Comparison of ENCODE assay signal across 8 cellular contexts in genomic region chr3:182979719-182980191, GRCh38. TPM values are rescaled to one million over a fixed set of nuclear protein-coding genes. Genes with fewer than 3 reads are reported as not detected.
A peak's percentile ranks its signal among the peaks of the same experiment; 100 is the strongest.
DNase-seq lines count a peak whose midpoint lies in the region; ATAC-seq and TF ChIP-seq lines count a peak whose summit lies in the region.

No MANE protein-coding gene starts in this region.

- no peak for TF ChIP-seq CTCF in lung (IDR thresholded peaks at IDR 0.05; ENCODE audit: control extremely low read depth, extremely low read depth)
- no peak for TF ChIP-seq CTCF in testis (IDR thresholded peaks at IDR 0.05)

- peak overlapping the region; percentile 87 for H3K4me3 ChIP-seq in HUES6 (ENCODE audit: low read depth, low read length)
- peak overlapping the region; percentile 82 to 89 for H3K4me3 ChIP-seq in duodenal mucosa (ENCODE audit: low read depth in 1 of 2, low read length in 2 of 2)
- H3K4me3 ChIP-seq in lung: peak overlapping the region; percentile 90
- H3K4me3 ChIP-seq in testis: peak overlapping the region; percentile 92 to 93

- H3K27me3 ChIP-seq in HUES6 (ENCODE audit: control insufficient read depth, insufficient read depth, low read length) (no peaks in the 10 kb centered on the region), duodenal mucosa (ENCODE audit: control insufficient read depth in 1 of 2, insufficient read depth in 2 of 2, low read length in 2 of 2) (no peaks in the 10 kb centered on the region), lung (ENCODE audit: control insufficient read depth, insufficient read depth) (no peaks in the 10 kb centered on the region), testis (no peaks in the 10 kb centered on the region)

- 0% methylated on average over 15 to 29 of the region's 29 CpGs for WGBS in lung, 2 donors
- 2 to 3% methylated on average over 18 to 26 of the region's 29 CpGs for WGBS in testis, 2 donors

- H3K9me3 ChIP-seq in HUES6 (ENCODE audit: control insufficient read depth, insufficient read depth, low read depth, low read length) (no peaks in the 10 kb centered on the region), duodenal mucosa (ENCODE audit: control insufficient read depth in 1 of 2, low read length in 2 of 2) (no peaks in the 10 kb centered on the region), lung (ENCODE audit: control insufficient read depth in 2 of 2, insufficient read depth in 1 of 2, low read length in 1 of 2) (no peaks in the 10 kb centered on the region), testis (no peaks in the 10 kb centered on the region)

- peak; percentile 27 for ATAC-seq in GM21367 (IDR thresholded peaks at IDR 0.05; ENCODE audit: unreplicated experiment)
- ATAC-seq in lung (ENCODE audit: insufficient read depth, low FRiP score): peak; percentile 9

- H3K4me1 ChIP-seq in HUES6 (ENCODE audit: control insufficient read depth, insufficient read depth, low read length) (peaks cover 28% of the 10 kb centered on the region), duodenal mucosa (ENCODE audit: control insufficient read depth in 1 of 2, insufficient read depth in 2 of 2, low read length in 2 of 2) (peaks cover 15 to 19% of the 10 kb centered on the region in 2 donors), lung (ENCODE audit: control insufficient read depth in 2 of 2, insufficient read depth in 2 of 2, low read length in 2 of 2) (peaks cover 3 to 6% of the 10 kb centered on the region in 2 donors), testis (peaks cover 9% of the 10 kb centered on the region)

- TF ChIP-seq POLR2A in testis (IDR thresholded peaks at IDR 0.05): no peak

- DNase-seq in COR-L47 (lab: John Stamatoyannopoulos, UW) (peak; percentile 47), SW480 (ENCODE audit: low spot score) (peak; percentile 46), lung (ENCODE audit: low spot score) (no peak), testis (peak; percentile 39), superior temporal gyrus (ENCODE audit: extremely low spot score) (no peak)

- intact Hi-C loops in testis (cut with DNase I; ENCODE audit: low total_unique reads): no loop called here

- H3K36me3 ChIP-seq in HUES6 (ENCODE audit: control insufficient read depth, insufficient read depth, low read length) (no peaks in the 10 kb centered on the region), duodenal mucosa (ENCODE audit: control insufficient read depth in 1 of 2, insufficient read depth in 2 of 2, low read length in 2 of 2) (no peaks in the 10 kb centered on the region), lung (ENCODE audit: control insufficient read depth in 2 of 2, insufficient read depth in 2 of 2, low read length in 2 of 2) (no peaks in the 10 kb centered on the region), testis (ENCODE audit: low read depth, missing control alignments) (no peaks in the 10 kb centered on the region)

- H3K9ac ChIP-seq in HUES6 (ENCODE audit: low read length): peak overlapping the region; percentile 76
- H3K9ac ChIP-seq in duodenal mucosa (ENCODE audit: low read depth in 1 of 2, low read length in 2 of 2): peak overlapping the region; percentile 66 to 76

- H3K27ac ChIP-seq in HUES6 (ENCODE audit: low read depth, low read length) (0 out of 2 replicates have a peak overlapping the region, but pooled peaks have one; percentile 66), duodenal mucosa (ENCODE audit: low read depth, low read length) (no peak overlapping the region), lung (ENCODE audit: low read depth in 1 of 2, low read length in 1 of 2) (peak overlapping the region; percentile 83 to 90), testis (peak overlapping the region; percentile 84 to 91)

RNA-seq across cellular contexts. Expression of gene DCUN1D1, which starts 0.6 kb away (rescaled TPM):
- 10 to 100 TPM; 36.9 to 54.7 TPM for total RNA-seq in lung
- 10 to 100 TPM in 1 of 2 donors, 1 to 10 TPM in 1; 6.8 to 10.1 TPM for polyA plus RNA-seq in lung
- 100 to 1,000 TPM in 1 of 2 donors, 10 to 100 TPM in 1; 72.8 to 270 TPM for total RNA-seq in testis
- 346 TPM for polyA plus RNA-seq in testis (ENCODE audit: insufficient read depth, low read depth, low replicate concordance)

Comparison
In these comparisons a context has a peak if more than half of its experiments do, and no peak if none do; other contexts are left out.
1. DNase-seq: peak in COR-L47 (single experiment), SW480 (single experiment) and testis (single experiment); none in lung (single experiment) and superior temporal gyrus (single experiment).
2. Peak in every context shown above with its lines, with median percentiles within 50 percentile points of each other: H3K4me3 ChIP-seq.